Comparison of ENCODE assay signal across 19 cellular contexts in the genomic region with DNA sequence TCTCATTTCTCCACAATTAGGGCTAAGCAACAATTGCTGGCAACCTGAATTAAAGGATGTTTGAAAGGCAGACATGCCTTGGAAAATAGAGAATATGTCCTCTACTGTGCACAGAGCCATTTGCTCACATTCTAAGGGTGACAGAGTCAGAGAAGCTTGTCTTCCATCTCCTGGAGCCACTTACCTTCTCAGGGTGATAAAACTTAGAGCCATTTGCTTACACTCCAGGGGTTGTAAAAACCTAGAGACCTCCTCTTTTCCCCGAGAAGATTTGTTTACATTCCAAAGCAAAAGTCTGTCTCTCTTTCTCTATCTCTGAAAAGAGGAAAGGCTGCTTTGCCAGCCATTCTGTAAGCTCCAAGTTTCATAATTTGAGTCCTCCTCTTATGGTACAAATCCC.
"Had no signal": no experiment of that assay in that cellular context is flagged by ENCODE, and none has a peak within 500 bp of the region (broad histone marks: within the 10 kb centered on the region; RNA-seq: fewer than 3 reads in every experiment).

No MANE protein-coding gene starts in this region.

- H3K4me1 ChIP-seq: SJSA1 had no signal

- H3K4me3 ChIP-seq: SJSA1 had no signal

- H3K27ac ChIP-seq: SJSA1 had no signal

- H3K36me3 ChIP-seq: SJSA1 had no signal

- H3K9me3 ChIP-seq: SJSA1 had no signal

- ATAC-seq: activated CD8-positive, alpha-beta memory T cell treated with anti-CD3 and anti-CD28 coated beads, Interleukin-2, amount 10 ng/mL, durations not matched to agents 7 days and 5 days; PC-3; WTC11 had no signal

- DNase-seq: activated CD4-positive, alpha-beta T cell treated with anti-CD3 and anti-CD28 coated beads for 48 hours; activated CD4-positive, alpha-beta T cell treated with anti-CD3 and anti-CD28 coated beads, Interleukin-2, amount 50 U/mL, for 48 hours; activated CD4-positive, CD25-positive, alpha-beta regulatory T cell treated with anti-CD3 and anti-CD28 coated beads, Interleukin-2, amount 50 U/mL, for 72 hours; activated CD8-positive, alpha-beta memory T cell treated with anti-CD3 and anti-CD28 coated beads, Interleukin-2, amount 10 ng/mL, durations not matched to agents 7 days and 5 days; activated effector memory CD4-positive, alpha-beta T cell treated with Interleukin-2 at 50 U/mL for 16 hours; activated naive CD4-positive, alpha-beta T cell; activated T-cell treated with anti-CD3 and anti-CD28 coated beads, Interleukin-2, amount 50 U/mL, for 24 hours; aorta; Karpas-422; MM.1S; NCI-H1105 treated with DMSO at 0.1 percent for 48 hours; NCI-H1436 treated with DMSO at 0.1 percent for 48 hours; NCI-H2081; NCI-H446; NCI-H524; PC-3; SHP77 had no signal
